27 cellular contexts compared by ENCODE assay signal in the genomic region with DNA sequence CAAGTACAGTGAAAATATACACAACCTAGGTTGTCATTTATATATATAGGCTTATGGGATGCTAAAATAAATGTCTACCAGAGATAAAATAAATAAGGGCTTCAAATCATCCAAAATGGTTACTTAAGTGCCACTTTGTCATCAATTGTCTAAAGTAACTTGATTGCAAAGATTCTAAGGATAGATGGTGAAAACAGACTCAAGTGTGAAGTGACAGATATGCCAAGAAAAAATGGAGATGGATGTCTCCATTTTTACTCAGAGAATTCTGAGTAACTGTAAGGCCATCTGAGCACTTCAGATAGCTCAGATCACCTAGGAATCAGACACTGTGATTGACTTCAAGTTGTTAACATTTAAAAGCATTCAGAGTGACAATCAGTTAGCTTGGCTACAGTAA.
"Had no signal": no experiment of that assay in that cellular context is flagged by ENCODE, and none has a peak within 500 bp of the region (broad histone marks: within the 10 kb centered on the region; RNA-seq: fewer than 3 reads in every experiment).

No MANE protein-coding gene starts in this region.

- H3K4me3 Mint-ChIP-seq: stimulated activated effector memory CD8-positive, alpha-beta T cell treated with anti-CD3 and anti-CD28 coated beads, Interleukin-12 subunit alpha, Interleukin-12 subunit beta, amount 100 ng/mL, for 72 hours; stimulated activated memory B cell treated with anti-CD40 and anti-IgM and Interleukin-4, amounts not matched to agents 10 μg/mL and 1 μg/mL and 100 μg/mL, for 72 hours; stimulated activated naive B cell treated with anti-CD40 and anti-IgM and Interleukin-4, amounts not matched to agents 10 μg/mL and 1 μg/mL and 100 μg/mL, for 72 hours; stimulated activated naive CD8-positive, alpha-beta T cell treated with anti-CD3 and anti-CD28 coated beads, Interleukin-15, amount 100 ng/mL, for 72 hours; stimulated activated naive CD8-positive, alpha-beta T cell treated with anti-CD3 and anti-CD28 coated beads, Interleukin-15, Interleukin-2, amounts not matched to agents 100 ng/mL and 50 ng/mL, for 24 hours; type B pancreatic cell had no signal

- DNase-seq: stimulated activated CD4-positive, alpha-beta T cell treated with anti-CD3 and anti-CD28 coated beads, Interleukin-2, amount 100 ng/mL, for 48 hours; stimulated activated CD4-positive, alpha-beta T cell treated with anti-CD3 and anti-CD28 coated beads, Interleukin-4, amount 100 ng/mL, for 1 hour; stimulated activated CD4-positive, alpha-beta T cell treated with anti-CD3 and anti-CD28 coated beads, Interleukin-4, amount 100 ng/mL, for 24 hours; stimulated activated CD4-positive, alpha-beta T cell treated with anti-CD3 and anti-CD28 coated beads, Interleukin-4, amount 100 ng/mL, for 4 hours; stimulated activated CD8-positive, alpha-beta memory T cell treated with anti-CD3 and anti-CD28 coated beads, Interleukin-4, amount 100 ng/mL, for 48 hours; stimulated activated naive B cell treated with anti-CD40 and anti-IgM and Interleukin-4, amounts not matched to agents 10 μg/mL and 1 μg/mL and 100 μg/mL, for 72 hours; stimulated activated naive CD4-positive, alpha-beta T cell; stimulated activated naive CD4-positive, alpha-beta T cell treated with Interleukin-2 at 50 U/mL for 16 hours; stimulated activated naive CD8-positive, alpha-beta T cell treated with anti-CD3 and anti-CD28 coated beads, Interleukin-15, amount 100 ng/mL, for 72 hours; stimulated activated naive CD8-positive, alpha-beta T cell treated with anti-CD3 and anti-CD28 coated beads, Interleukin-15, Interleukin-2, amounts not matched to agents 100 U/mL and 50 U/mL, for 24 hours; stomach; substantia nigra; testis; thyroid gland; tibial artery; transverse colon; upper lobe of right lung; uterus had no signal

- H3K4me1 Mint-ChIP-seq: stimulated activated effector memory CD8-positive, alpha-beta T cell treated with anti-CD3 and anti-CD28 coated beads, Interleukin-12 subunit alpha, Interleukin-12 subunit beta, amount 100 ng/mL, for 72 hours; stimulated activated memory B cell treated with anti-CD40 and anti-IgM and Interleukin-4, amounts not matched to agents 10 μg/mL and 1 μg/mL and 100 μg/mL, for 72 hours; stimulated activated naive B cell treated with anti-CD40 and anti-IgM and Interleukin-4, amounts not matched to agents 10 μg/mL and 1 μg/mL and 100 μg/mL, for 72 hours; stimulated activated naive CD8-positive, alpha-beta T cell treated with anti-CD3 and anti-CD28 coated beads, Interleukin-15, amount 100 ng/mL, for 72 hours had no signal

- H3K27ac ChIP-seq: stomach, suprapubic skin, testis, thoracic aorta, thyroid gland, tibial artery, tibial nerve, transverse colon, upper lobe of right lung, uterus, vagina had no signal

- H3K9me3 ChIP-seq: suprapubic skin, testis, thoracic aorta, thyroid gland, tibial artery, transverse colon, upper lobe of right lung, uterus, vagina had no signal

- FAIRE-seq: urothelium cell line had no signal

- H3K27me3 Mint-ChIP-seq: stimulated activated memory B cell treated with anti-CD40 and anti-IgM and Interleukin-4, amounts not matched to agents 10 μg/mL and 1 μg/mL and 100 μg/mL, for 72 hours; stimulated activated naive B cell treated with anti-CD40 and anti-IgM and Interleukin-4, amounts not matched to agents 10 μg/mL and 1 μg/mL and 100 μg/mL, for 72 hours; stimulated activated naive CD8-positive, alpha-beta T cell treated with anti-CD3 and anti-CD28 coated beads, Interleukin-15, amount 100 ng/mL, for 72 hours; stimulated activated naive CD8-positive, alpha-beta T cell treated with anti-CD3 and anti-CD28 coated beads, Interleukin-15, Interleukin-2, amounts not matched to agents 100 ng/mL and 50 ng/mL, for 24 hours; type B pancreatic cell had no signal

- H3K4me1 ChIP-seq: stomach, suprapubic skin, testis, thyroid gland, tibial artery, tibial nerve, transverse colon, upper lobe of right lung, uterus, vagina had no signal

- H3K4me3 ChIP-seq: stomach, suprapubic skin, testis, thoracic aorta, thyroid gland, tibial artery, tibial nerve, transverse colon, upper lobe of right lung, uterus, vagina had no signal

- H3K36me3 Mint-ChIP-seq: stimulated activated effector memory CD8-positive, alpha-beta T cell treated with anti-CD3 and anti-CD28 coated beads, Interleukin-12 subunit alpha, Interleukin-12 subunit beta, amount 100 ng/mL, for 72 hours; stimulated activated memory B cell treated with anti-CD40 and anti-IgM and Interleukin-4, amounts not matched to agents 10 μg/mL and 1 μg/mL and 100 μg/mL, for 72 hours; stimulated activated naive B cell treated with anti-CD40 and anti-IgM and Interleukin-4, amounts not matched to agents 10 μg/mL and 1 μg/mL and 100 μg/mL, for 72 hours; type B pancreatic cell had no signal

- H3K36me3 ChIP-seq: stomach, suprapubic skin, thoracic aorta, thyroid gland, tibial artery, tibial nerve, transverse colon, upper lobe of right lung, uterus, vagina had no signal

- ATAC-seq: stimulated activated effector memory CD8-positive, alpha-beta T cell treated with anti-CD3 and anti-CD28 coated beads, Interleukin-12 subunit alpha, Interleukin-12 subunit beta, amount 100 ng/mL, for 72 hours; stimulated activated memory B cell treated with anti-CD40 and anti-IgM and Interleukin-4, amounts not matched to agents 10 μg/mL and 1 μg/mL and 100 μg/mL, for 72 hours; stimulated activated naive B cell treated with anti-CD40 and anti-IgM and Interleukin-4, amounts not matched to agents 10 μg/mL and 1 μg/mL and 100 μg/mL, for 72 hours; stimulated activated naive CD8-positive, alpha-beta T cell treated with anti-CD3 and anti-CD28 coated beads, Interleukin-15, amount 100 ng/mL, for 72 hours; stimulated activated naive CD8-positive, alpha-beta T cell treated with anti-CD3 and anti-CD28 coated beads, Interleukin-15, Interleukin-2, amounts not matched to agents 100 U/mL and 50 U/mL, for 24 hours; upper lobe of right lung had no signal

- H3K27me3 ChIP-seq: stomach, suprapubic skin, testis, thyroid gland, tibial artery, tibial nerve, transverse colon, upper lobe of right lung, uterus, vagina had no signal

- H3K9me3 Mint-ChIP-seq: stimulated activated memory B cell treated with anti-CD40 and anti-IgM and Interleukin-4, amounts not matched to agents 10 μg/mL and 1 μg/mL and 100 μg/mL, for 72 hours; stimulated activated naive B cell treated with anti-CD40 and anti-IgM and Interleukin-4, amounts not matched to agents 10 μg/mL and 1 μg/mL and 100 μg/mL, for 72 hours; type B pancreatic cell had no signal

- H3K27ac Mint-ChIP-seq: stimulated activated effector memory CD8-positive, alpha-beta T cell treated with anti-CD3 and anti-CD28 coated beads, Interleukin-12 subunit alpha, Interleukin-12 subunit beta, amount 100 ng/mL, for 72 hours; stimulated activated memory B cell treated with anti-CD40 and anti-IgM and Interleukin-4, amounts not matched to agents 10 μg/mL and 1 μg/mL and 100 μg/mL, for 72 hours; stimulated activated naive B cell treated with anti-CD40 and anti-IgM and Interleukin-4, amounts not matched to agents 10 μg/mL and 1 μg/mL and 100 μg/mL, for 72 hours; stimulated activated naive CD8-positive, alpha-beta T cell treated with anti-CD3 and anti-CD28 coated beads, Interleukin-15, amount 100 ng/mL, for 72 hours; stimulated activated naive CD8-positive, alpha-beta T cell treated with anti-CD3 and anti-CD28 coated beads, Interleukin-15, Interleukin-2, amounts not matched to agents 100 ng/mL and 50 ng/mL, for 24 hours; type B pancreatic cell had no signal
